Comparison of ENCODE assay signal across 8 cellular contexts in genomic region chr19:7506385-7507328, GRCh38. TPM values are rescaled to one million over a fixed set of nuclear protein-coding genes. Genes with fewer than 3 reads are reported as not detected.
A peak's percentile ranks its signal among the peaks of the same experiment; 100 is the strongest.
DNase-seq lines count a peak whose midpoint lies in the region; ATAC-seq and TF ChIP-seq lines count a peak whose summit lies in the region.

No MANE protein-coding gene starts in this region.

- no peaks in the 10 kb centered on the region for H3K36me3 Mint-ChIP-seq in brain

- peak overlapping the region in 4 of 5 experiments; percentile 24 to 67 (median 58) for H3K4me3 Mint-ChIP-seq in brain

- TF ChIP-seq CTCF in RWPE2 (IDR thresholded peaks at IDR 0.05; ENCODE audit: poor library complexity, severe bottlenecking) (no peak), brain (conservative IDR thresholded peaks at IDR 0.05) (no peak)

- H3K4me1 ChIP-seq in RWPE2 (ENCODE audit: insufficient read depth, poor library complexity, severe bottlenecking) = peaks cover 6% of the 10 kb centered on the region
- H3K4me1 ChIP-seq in iPS-20b (ENCODE audit: insufficient read depth, low read length) = peaks cover 4% of the 10 kb centered on the region; the same call in 1 of the 2 replicates

- peaks cover 0 to 7% (median 4%) of the 10 kb centered on the region in 5 experiments for H3K9me3 Mint-ChIP-seq in brain

- no peak overlapping the region for H3K9ac ChIP-seq in iPS-20b (ENCODE audit: low read depth, low read length)

- no peaks in the 10 kb centered on the region for H3K36me3 ChIP-seq in RWPE2 (ENCODE audit: low read depth)
- no peaks in the 10 kb centered on the region for H3K36me3 ChIP-seq in iPS-20b (ENCODE audit: insufficient read depth, low read depth, low read length)

- H3K27me3 Mint-ChIP-seq in brain = peaks cover 20% of the 10 kb centered on the region

- H3K27me3 ChIP-seq in RWPE2 (ENCODE audit: insufficient read depth, poor library complexity, severe bottlenecking) (no peaks in the 10 kb centered on the region), iPS-20b (ENCODE audit: insufficient read depth, low read length) (peaks cover 18% of the 10 kb centered on the region)

- H3K4me1 Mint-ChIP-seq in brain = peaks cover 16% of the 10 kb centered on the region

- DNase-seq in DMS 273 treated with DMSO at 0.1 percent for 48 hours (lab: John Stamatoyannopoulos, UW) = peak; percentile 37
- DNase-seq in Kasumi-1 (lab: John Stamatoyannopoulos, UW) = peak; percentile 77 to 84
- DNase-seq in RWPE2 (ENCODE audit: low spot score) = peak; percentile 96
- peak; percentile 37 for DNase-seq in stimulated activated CD4-positive, alpha-beta T cell treated with anti-CD3 and anti-CD28 coated beads, Interleukin-4, amount 100 ng/mL, for 24 hours

- peak overlapping the region; percentile 7 for H3K27ac ChIP-seq in RWPE2 (ENCODE audit: poor library complexity, severe bottlenecking)
- H3K27ac ChIP-seq in iPS-20b (ENCODE audit: low read length) = no peak overlapping the region

- no peaks in the 10 kb centered on the region for H3K9me3 ChIP-seq in RWPE2 (ENCODE audit: severe bottlenecking)
- H3K9me3 ChIP-seq in iPS-20b (ENCODE audit: insufficient read depth, low read depth, low read length) = no peaks in the 10 kb centered on the region

- H3K4me3 ChIP-seq in RWPE2 (ENCODE audit: severe bottlenecking) (no peak overlapping the region), iPS-20b (ENCODE audit: low read length) (peak overlapping the region; percentile 49; the same call in 1 of the 2 replicates)

- H3K27ac Mint-ChIP-seq in brain = peak overlapping the region in 3 of 5 experiments; percentile 12 to 73 (median 21)

- peak; percentile 88 for ATAC-seq in RWPE2 (ENCODE audit: low read depth)
- ATAC-seq in GM19328 (IDR thresholded peaks at IDR 0.05; ENCODE audit: unreplicated experiment) = no peak
- no peak for ATAC-seq in HG03354 (IDR thresholded peaks at IDR 0.05; ENCODE audit: poor library complexity, severe bottlenecking, unreplicated experiment)

RNA-seq across cellular contexts. Expression of gene ZNF358, which starts 9.2 kb away (rescaled TPM):
- 254 TPM for polyA plus RNA-seq in brain (ENCODE audit: insufficient read depth, low read depth, low replicate concordance)

RNA-seq across cellular contexts. Expression of gene MCOLN1, which starts 15.8 kb away (rescaled TPM):
- 39.2 TPM for polyA plus RNA-seq in brain (ENCODE audit: insufficient read depth, low read depth, low replicate concordance)

RNA-seq across cellular contexts. Expression of gene PEX11G, which starts 17.8 kb away (rescaled TPM):
- polyA plus RNA-seq in brain (ENCODE audit: insufficient read depth, low read depth, low replicate concordance) = 8.9 TPM

RNA-seq across cellular contexts. Expression of gene PNPLA6, which starts 28.9 kb away (rescaled TPM):
- polyA plus RNA-seq in brain (ENCODE audit: insufficient read depth, low read depth, low replicate concordance) = 104 TPM

Comparison
In these comparisons a context has a peak if more than half of its experiments do, and no peak if none do; other contexts are left out.
1. DNase-seq: peak in every context shown above with its lines; median percentile 96 in RWPE2; 80 in Kasumi-1; 37 in DMS 273 treated with DMSO at 0.1 percent for 48 hours; 37 in stimulated activated CD4-positive, alpha-beta T cell treated with anti-CD3 and anti-CD28 coated beads, Interleukin-4, amount 100 ng/mL, for 24 hours.